1 cellular context compared by ENCODE assay signal in the genomic region with DNA sequence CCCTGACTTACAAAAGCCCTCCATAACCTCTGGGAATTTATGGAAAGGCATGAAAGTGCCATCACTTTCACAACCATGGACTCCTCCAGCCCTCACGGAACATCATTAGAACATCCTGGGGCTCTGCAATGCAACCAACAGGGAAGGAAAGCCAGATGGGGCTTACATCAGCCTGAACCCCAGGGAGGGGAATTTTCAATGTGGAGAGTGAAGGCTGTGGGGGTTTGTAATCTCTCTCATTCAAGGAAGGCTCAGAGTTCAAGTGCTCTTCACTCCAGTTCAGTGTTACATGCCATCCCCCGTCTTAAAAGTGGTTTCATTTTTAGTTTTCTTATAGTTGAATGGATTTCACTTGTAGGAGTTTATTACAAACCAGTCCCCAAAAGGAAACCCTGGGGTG.
TF ChIP-seq lines count a peak whose summit lies in the region.

No MANE protein-coding gene starts in this region.

TF ChIP-seq in SK-N-SH treated with all-trans-retinoic acid at 6 μM for 48 hours, 23 proteins besides CTCF, POLR2A, EP300 and RAD21 (continued from another document):
- TF ChIP-seq, protein P1, sequence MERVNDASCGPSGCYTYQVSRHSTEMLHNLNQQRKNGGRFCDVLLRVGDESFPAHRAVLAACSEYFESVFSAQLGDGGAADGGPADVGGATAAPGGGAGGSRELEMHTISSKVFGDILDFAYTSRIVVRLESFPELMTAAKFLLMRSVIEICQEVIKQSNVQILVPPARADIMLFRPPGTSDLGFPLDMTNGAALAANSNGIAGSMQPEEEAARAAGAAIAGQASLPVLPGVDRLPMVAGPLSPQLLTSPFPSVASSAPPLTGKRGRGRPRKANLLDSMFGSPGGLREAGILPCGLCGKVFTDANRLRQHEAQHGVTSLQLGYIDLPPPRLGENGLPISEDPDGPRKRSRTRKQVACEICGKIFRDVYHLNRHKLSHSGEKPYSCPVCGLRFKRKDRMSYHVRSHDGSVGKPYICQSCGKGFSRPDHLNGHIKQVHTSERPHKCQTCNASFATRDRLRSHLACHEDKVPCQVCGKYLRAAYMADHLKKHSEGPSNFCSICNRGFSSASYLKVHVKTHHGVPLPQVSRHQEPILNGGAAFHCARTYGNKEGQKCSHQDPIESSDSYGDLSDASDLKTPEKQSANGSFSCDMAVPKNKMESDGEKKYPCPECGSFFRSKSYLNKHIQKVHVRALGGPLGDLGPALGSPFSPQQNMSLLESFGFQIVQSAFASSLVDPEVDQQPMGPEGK (CRISPR knock-in tag; IDR thresholded peaks at IDR 0.05; ENCODE audit: borderline replicate concordance): no peak
- TF ChIP-seq ZFP3 (CRISPR knock-in tag; IDR thresholded peaks at IDR 0.05) (no peak), ESRRG (CRISPR knock-in tag; IDR thresholded peaks at IDR 0.05) (no peak), SNAI2 (CRISPR knock-in tag; IDR thresholded peaks at IDR 0.05) (no peak), ZFP30 (CRISPR knock-in tag; IDR thresholded peaks at IDR 0.05) (no peak), CREB5 (CRISPR knock-in tag; IDR thresholded peaks at IDR 0.05; ENCODE audit: low read depth) (no peak), ZNF70 (CRISPR knock-in tag; IDR thresholded peaks at IDR 0.05) (no peak), BACH2 (CRISPR knock-in tag; IDR thresholded peaks at IDR 0.05; ENCODE audit: borderline replicate concordance) (no peak), TSHZ2 (CRISPR knock-in tag; IDR thresholded peaks at IDR 0.05) (no peak), RARB (CRISPR knock-in tag; IDR thresholded peaks at IDR 0.05) (no peak), ISL1 (CRISPR knock-in tag; IDR thresholded peaks at IDR 0.05) (no peak)
- TF ChIP-seq, protein P2, sequence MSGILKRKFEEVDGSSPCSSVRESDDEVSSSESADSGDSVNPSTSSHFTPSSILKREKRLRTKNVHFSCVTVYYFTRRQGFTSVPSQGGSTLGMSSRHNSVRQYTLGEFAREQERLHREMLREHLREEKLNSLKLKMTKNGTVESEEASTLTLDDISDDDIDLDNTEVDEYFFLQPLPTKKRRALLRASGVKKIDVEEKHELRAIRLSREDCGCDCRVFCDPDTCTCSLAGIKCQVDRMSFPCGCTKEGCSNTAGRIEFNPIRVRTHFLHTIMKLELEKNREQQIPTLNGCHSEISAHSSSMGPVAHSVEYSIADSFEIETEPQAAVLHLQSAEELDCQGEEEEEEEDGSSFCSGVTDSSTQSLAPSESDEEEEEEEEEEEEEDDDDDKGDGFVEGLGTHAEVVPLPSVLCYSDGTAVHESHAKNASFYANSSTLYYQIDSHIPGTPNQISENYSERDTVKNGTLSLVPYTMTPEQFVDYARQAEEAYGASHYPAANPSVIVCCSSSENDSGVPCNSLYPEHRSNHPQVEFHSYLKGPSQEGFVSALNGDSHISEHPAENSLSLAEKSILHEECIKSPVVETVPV (CRISPR knock-in tag; IDR thresholded peaks at IDR 0.05): no peak
TF ChIP-seq in SK-N-SH treated with all-trans-retinoic acid at 6 μM for 48 hours: peak in this region for 0.
